Comparison of ENCODE assay signal across 18 cellular contexts in genomic region chr16:89270666-89271345, GRCh38. TPM values are rescaled to one million over a fixed set of nuclear protein-coding genes. Genes with fewer than 3 reads are reported as not detected.
DNase-seq lines count a peak whose midpoint lies in the region; ATAC-seq, FAIRE-seq and TF ChIP-seq lines count a peak whose summit lies in the region.
"Had no signal": no experiment of that assay in that cellular context is flagged by ENCODE, and none has a peak within 500 bp of the region (broad histone marks: within the 10 kb centered on the region; RNA-seq: fewer than 3 reads in every experiment).

No MANE protein-coding gene starts in this region.

- no peak overlapping the region for H2BK5ac ChIP-seq in IMR-90 (ENCODE audit: low read depth, low read length, poor library complexity, severe bottlenecking)
- no peak overlapping the region for H2BK5ac ChIP-seq in H1 (ENCODE audit: low read depth, low read length)

- H3K56ac ChIP-seq in IMR-90 (ENCODE audit: extremely low read depth, insufficient read depth, low read length) (no peak overlapping the region), H1 (replicated peaks; ENCODE audit: insufficient read length, low read depth, low read length) (no peak overlapping the region)

- TF ChIP-seq CTCF in IMR-90 (conservative IDR thresholded peaks at IDR 0.05; ENCODE audit: low read depth, low read length) (no peak), H1 (IDR thresholded peaks at IDR 0.05; ENCODE audit: control extremely low read depth in 1 of 3, insufficient read depth in 1 of 3, low read depth in 1 of 3, low read length in 3 of 3) (no peak), spleen (IDR thresholded peaks at IDR 0.05 in 8 of 11, conservative IDR thresholded peaks at IDR 0.05 in 3 of 11) (no peak)

- no peak for DNase-seq in activated T-cell treated with anti-CD3 and anti-CD28 coated beads, Interleukin-2, amount 50 U/mL, for 24 hours
- no peak for DNase-seq in activated T-cell treated with anti-CD3 and anti-CD28 coated beads, Interleukin-2, amount 50 U/mL, for 4 hours
- no peak for DNase-seq in IMR-90
- DNase-seq in H1 (ENCODE audit: low read depth in 1 of 2, low spot score in 2 of 2): no peak
- DNase-seq in spleen: peak; percentile 46
- DNase-seq in stimulated activated CD4-positive, alpha-beta T cell treated with anti-CD3 and anti-CD28 coated beads, Interleukin-4, amount 100 ng/mL, for 24 hours: no peak
- no peak for DNase-seq in GM19240 (ENCODE audit: insufficient read length, low spot score)
- DNase-seq: Caco-2; CD4-positive, alpha-beta T cell; KBM-7; NCI-H1105 treated with DMSO at 0.1 percent for 48 hours; NCI-H1694; NCI-H2081 treated with DMSO at 0.1 percent for 48 hours; NCI-H748 treated with DMSO at 0.1 percent for 48 hours had no signal

- no peak overlapping the region for H3K9ac ChIP-seq in IMR-90 (ENCODE audit: low read depth, low read length)
- H3K9ac ChIP-seq in H1 (replicated peaks in 1 of 4; ENCODE audit: extremely low read depth in 1 of 4, low read depth in 3 of 4, low read length in 3 of 4): no peak overlapping the region

- H3K27ac ChIP-seq in IMR-90 (ENCODE audit: insufficient read depth, low read length): no peak overlapping the region
- H3K27ac ChIP-seq in H1 (ENCODE audit: low read depth, low read length): no peak overlapping the region
- no peak overlapping the region for H3K27ac ChIP-seq in spleen
- H3K27ac ChIP-seq: 22Rv1 had no signal

- in situ Hi-C loops in IMR-90 (cut with MboI; ENCODE audit: low sequenced_read_pairs): no loop called here

- CTCF ChIA-PET in IMR-90 (lab: Yijun Ruan, JAX) (no interaction called here), H1 (lab: Charles Lee; ENCODE audit: partially characterized antibody) (interaction anchor here (0.6 to 3.4 kb wide), 4 partner anchors 10 to 779 kb away, joined by 3 to 15 read pairs (median 6); no protein-coding TSS in a partner anchor)

- no TSS peak for BruUV-seq in IMR-90 (replicated peaks; lab: Mats Ljungman, UMichigan)

- H3K4me2 ChIP-seq in IMR-90 (ENCODE audit: low read depth, low read length) (no peak overlapping the region), H1 (ENCODE audit: insufficient read depth in 1 of 2, low read depth in 2 of 2, low read length in 2 of 2) (no peak overlapping the region)

- TF ChIP-seq EP300 in H1 (IDR thresholded peaks at IDR 0.05; ENCODE audit: borderline replicate concordance in 1 of 2, low read depth in 2 of 2, low read length in 2 of 2): no peak

- H3K18ac ChIP-seq in IMR-90 (ENCODE audit: low read depth, low read length): no peak overlapping the region
- H3K18ac ChIP-seq in H1 (ENCODE audit: extremely low read depth, low read length): no peak overlapping the region

- no peak for ATAC-seq in activated T-cell treated with anti-CD3 and anti-CD28 coated beads, Interleukin-2, amount 50 U/mL, for 4 hours
- ATAC-seq in IMR-90 (ENCODE audit: low read depth) (no peak), GM21717 (IDR thresholded peaks at IDR 0.05; ENCODE audit: unreplicated experiment) (no peak)

- no peaks in the 10 kb centered on the region for H3K4me1 Mint-ChIP-seq in activated T-cell treated with anti-CD3 and anti-CD28 coated beads, Interleukin-2, amount 50 U/mL, for 24 hours (ENCODE audit: low read depth)
- no peaks in the 10 kb centered on the region for H3K4me1 Mint-ChIP-seq in activated T-cell treated with anti-CD3 and anti-CD28 coated beads, Interleukin-2, amount 50 U/mL, for 4 hours (ENCODE audit: low read depth)
- H3K4me1 Mint-ChIP-seq: B cell had no signal

- POLR2A ChIA-PET in IMR-90 (lab: Charles Lee; ENCODE audit: unreplicated experiment) (no interaction called here), H1 (lab: Charles Lee; ENCODE audit: partially characterized antibody) (interaction anchor here (0.7 to 1.2 kb wide), 3 partner anchors 11 to 44 kb away, joined by 3 to 4 read pairs (median 3); no protein-coding TSS in a partner anchor)

- peak overlapping the region; percentile 44 for H3K27ac Mint-ChIP-seq in activated T-cell treated with anti-CD3 and anti-CD28 coated beads, Interleukin-2, amount 50 U/mL, for 24 hours
- H3K27ac Mint-ChIP-seq: B cell; CD4-positive, alpha-beta T cell had no signal

- intact Hi-C loops in IMR-90 (cut with micrococcal nuclease) (no loop called here), spleen (cut with DNase I; ENCODE audit: low total_unique reads) (no loop called here)

- H2AK5ac ChIP-seq in IMR-90 (ENCODE audit: low read depth, low read length) (no peak overlapping the region), H1 (ENCODE audit: low read depth, low read length) (no peak overlapping the region)

- peaks cover 90% of the 10 kb centered on the region for H3K36me3 Mint-ChIP-seq in activated T-cell treated with anti-CD3 and anti-CD28 coated beads, Interleukin-2, amount 50 U/mL, for 24 hours (ENCODE audit: low read depth)
- H3K36me3 Mint-ChIP-seq in activated T-cell treated with anti-CD3 and anti-CD28 coated beads, Interleukin-2, amount 50 U/mL, for 4 hours (ENCODE audit: insufficient read depth): peaks cover 22% of the 10 kb centered on the region

- H2AFZ ChIP-seq in IMR-90 (replicated peaks; ENCODE audit: low read length, poor library complexity): no peak overlapping the region
- no peak overlapping the region for H2AFZ ChIP-seq in H1 (ENCODE audit: low read length)

- peaks cover 72% of the 10 kb centered on the region for H3K36me3 ChIP-seq in IMR-90 (ENCODE audit: control insufficient read depth, insufficient read depth, low read length)
- peaks cover 10 to 68% (median 38%) of the 10 kb centered on the region in 4 experiments for H3K36me3 ChIP-seq in H1 (ENCODE audit: control insufficient read depth in 2 of 4, insufficient read depth in 4 of 4, low read length in 3 of 4)
- H3K36me3 ChIP-seq in spleen: peaks cover 3 to 96% (median 88%) of the 10 kb centered on the region in 6 donors

- TF ChIP-seq POLR2A in IMR-90 (IDR thresholded peaks at IDR 0.05; ENCODE audit: low read depth, low read length): no peak
- no peak for TF ChIP-seq POLR2A in H1 (IDR thresholded peaks at IDR 0.05; ENCODE audit: control extremely low read depth in 1 of 2, low read depth in 2 of 2, low read length in 2 of 2)
- no peak for TF ChIP-seq POLR2A in spleen (IDR thresholded peaks at IDR 0.05)

- H2AK9ac ChIP-seq in IMR-90 (replicated peaks; ENCODE audit: low read depth, low read length, poor library complexity): peak overlapping the region; percentile 42

- H3K27me3 Mint-ChIP-seq in activated T-cell treated with anti-CD3 and anti-CD28 coated beads, Interleukin-2, amount 50 U/mL, for 24 hours: no peaks in the 10 kb centered on the region
- H3K27me3 Mint-ChIP-seq in activated T-cell treated with anti-CD3 and anti-CD28 coated beads, Interleukin-2, amount 50 U/mL, for 4 hours (ENCODE audit: low read depth): no peaks in the 10 kb centered on the region
- H3K27me3 Mint-ChIP-seq: B cell; CD4-positive, alpha-beta T cell had no signal

- H3K79me2 ChIP-seq in H1 (ENCODE audit: control insufficient read depth in 1 of 2, insufficient read depth in 2 of 2, low read length in 2 of 2): peaks cover 0 to 5% of the 10 kb centered on the region in 2 experiments; a peak in 1 of 4 replicates

- FAIRE-seq in H1 (lab: Jason Lieb, UNC): no peak
- FAIRE-seq: G401.6 had no signal

- H4K20me1 ChIP-seq in IMR-90 (ENCODE audit: insufficient read depth, low read length): peaks cover 29% of the 10 kb centered on the region
- H4K20me1 ChIP-seq in H1 (replicated peaks in 1 of 2; ENCODE audit: control insufficient read depth in 1 of 2, insufficient read depth in 2 of 2, low read length in 2 of 2): peaks cover 7 to 14% of the 10 kb centered on the region in 2 experiments

- no peaks in the 10 kb centered on the region for H3K9me3 ChIP-seq in IMR-90 (ENCODE audit: control insufficient read depth, insufficient read depth, low read length)
- no peaks in the 10 kb centered on the region for H3K9me3 ChIP-seq in H1 (ENCODE audit: insufficient read depth in 2 of 2, low read depth in 1 of 2, low read length in 1 of 2)
- H3K9me3 ChIP-seq in spleen: no peaks in the 10 kb centered on the region
- H3K9me3 ChIP-seq: Caco-2 had no signal

- H2BK20ac ChIP-seq in IMR-90 (ENCODE audit: low read depth, low read length) (no peak overlapping the region), H1 (ENCODE audit: low read length) (no peak overlapping the region)

- H4K8ac ChIP-seq in IMR-90 (ENCODE audit: low read depth in 2 of 2, low read length in 2 of 2): no peak overlapping the region
- no peak overlapping the region for H4K8ac ChIP-seq in H1 (ENCODE audit: extremely low read depth, insufficient read depth, low read length)

- 95% methylated on average over 24 of the region's 32 CpGs; no CpG with 5 or more reads in 1 of the 2 experiments for WGBS in IMR-90 (ENCODE audit: extremely low coverage in 2 of 2, insufficient read length in 1 of 2), 2 experiments
- whole genome bisulfite sequencing in H1 (ENCODE audit: extremely low coverage in 1 of 2, insufficient coverage in 1 of 2, insufficient read length in 1 of 2, insufficient replicate concordance in 2 of 2, low coverage in 1 of 2, low lambda C conversion rate in 2 of 2, missing lambda C conversion rate in 1 of 2), 2 experiments: 95% methylated on average over 27 of the region's 32 CpGs; no CpG with 5 or more reads in 1 of the 2 experiments
- 93 to 98% (median 96%) methylated on average over 31 to 32 of the region's 32 CpGs for WGBS in spleen, 5 donors

- H2BK120ac ChIP-seq in IMR-90 (ENCODE audit: low read depth, low read length) (no peak overlapping the region), H1 (replicated peaks; ENCODE audit: low read depth, low read length) (no peak overlapping the region)

- no peak overlapping the region for H2BK12ac ChIP-seq in H1 (ENCODE audit: low read depth, low read length)

- TF ChIP-seq RAD21 in IMR-90 (IDR thresholded peaks at IDR 0.05; ENCODE audit: low read length) (no peak), H1 (IDR thresholded peaks at IDR 0.05 in 1 of 2, conservative IDR thresholded peaks at IDR 0.05 in 1 of 2; ENCODE audit: low read depth in 2 of 2, low read length in 2 of 2) (no peak)

- H3K4me1 ChIP-seq in IMR-90 (ENCODE audit: control insufficient read depth, insufficient read depth, low read length): no peaks in the 10 kb centered on the region
- no peaks in the 10 kb centered on the region for H3K4me1 ChIP-seq in H1 (replicated peaks in 1 of 4; ENCODE audit: control insufficient read depth in 3 of 4, insufficient read depth in 4 of 4, low read length in 3 of 4)
- peaks cover 0 to 15% (median 2%) of the 10 kb centered on the region in 6 donors for H3K4me1 ChIP-seq in spleen
- H3K4me1 ChIP-seq: Caco-2 had no signal

- dilution Hi-C loops in IMR-90 (cut with HindIII; ENCODE audit: low sequenced_read_pairs, unreplicated experiment): no loop called here

- H2BK15ac ChIP-seq in IMR-90 (ENCODE audit: low read depth, low read length) (no peak overlapping the region), H1 (ENCODE audit: low read length) (no peak overlapping the region)

- H3K4ac ChIP-seq in IMR-90 (ENCODE audit: low read depth, low read length) (no peak overlapping the region), H1 (replicated peaks; ENCODE audit: insufficient read length, low read depth, low read length) (no peak overlapping the region)

- H3K27me3 ChIP-seq in IMR-90 (ENCODE audit: control insufficient read depth, insufficient read depth, low read length) (no peaks in the 10 kb centered on the region), H1 (replicated peaks in 1 of 4; ENCODE audit: control insufficient read depth in 3 of 4, extremely low read depth in 1 of 4, insufficient read depth in 3 of 4, low read length in 3 of 4) (no peaks in the 10 kb centered on the region), spleen (replicated peaks in 1 of 7) (no peaks in the 10 kb centered on the region)

- peaks cover 12 to 62% of the 10 kb centered on the region in 2 experiments for H3K79me1 ChIP-seq in IMR-90 (ENCODE audit: low read depth in 1 of 2, low read length in 2 of 2)
- no peaks in the 10 kb centered on the region; the same call in none of the 2 replicates for H3K79me1 ChIP-seq in H1 (ENCODE audit: low read depth, low read length)

- H4K91ac ChIP-seq in IMR-90 (ENCODE audit: insufficient read depth, low read depth, low read length) (no peak overlapping the region), H1 (replicated peaks; ENCODE audit: insufficient read length, low read length) (no peak overlapping the region)

- H3K23ac ChIP-seq in IMR-90 (ENCODE audit: low read depth, low read length): no peak overlapping the region
- H3K23ac ChIP-seq in H1 (ENCODE audit: insufficient read length): no peak overlapping the region

- no peaks in the 10 kb centered on the region for H3K23me2 ChIP-seq in H1 (ENCODE audit: low read depth, low read length)

- H4K5ac ChIP-seq in IMR-90 (ENCODE audit: low read depth, low read length) (no peak overlapping the region), H1 (ENCODE audit: insufficient read length, low read depth, low read length) (no peak overlapping the region)

- no peak overlapping the region for H3K4me3 ChIP-seq in IMR-90 (ENCODE audit: insufficient read depth, low read depth, low read length)
- no peak overlapping the region for H3K4me3 ChIP-seq in H1 (ENCODE audit: extremely low read depth in 1 of 4, insufficient read depth in 2 of 4, low read depth in 3 of 4, low read length in 4 of 4)
- H3K4me3 ChIP-seq in spleen: no peak overlapping the region

- H3K14ac ChIP-seq in IMR-90 (replicated peaks; ENCODE audit: low read depth, low read length) (no peak overlapping the region), H1 (ENCODE audit: insufficient read length) (no peak overlapping the region)

- H3K9me3 Mint-ChIP-seq in activated T-cell treated with anti-CD3 and anti-CD28 coated beads, Interleukin-2, amount 50 U/mL, for 24 hours: no peaks in the 10 kb centered on the region
- H3K9me3 Mint-ChIP-seq in activated T-cell treated with anti-CD3 and anti-CD28 coated beads, Interleukin-2, amount 50 U/mL, for 4 hours: no peaks in the 10 kb centered on the region
- H3K9me3 Mint-ChIP-seq: CD4-positive, alpha-beta T cell had no signal

- H3K4me3 Mint-ChIP-seq in activated T-cell treated with anti-CD3 and anti-CD28 coated beads, Interleukin-2, amount 50 U/mL, for 24 hours: no peak overlapping the region
- no peak overlapping the region for H3K4me3 Mint-ChIP-seq in activated T-cell treated with anti-CD3 and anti-CD28 coated beads, Interleukin-2, amount 50 U/mL, for 4 hours
- H3K4me3 Mint-ChIP-seq: B cell; CD4-positive, alpha-beta T cell had no signal

- H3K9me1 ChIP-seq in IMR-90 (ENCODE audit: insufficient read depth, low read length): no peaks in the 10 kb centered on the region; the same call in 1 of the 2 replicates

RNA-seq across cellular contexts. Expression of gene ZNF778, which starts 53.3 kb away (rescaled TPM):
- total RNA-seq in activated T-cell treated with anti-CD3 and anti-CD28 coated beads, Interleukin-2, amount 50 U/mL, for 4 hours: 10 to 100 TPM; 10.2 to 14.0 (median 10.8) TPM
- total RNA-seq in IMR-90 (2012; rRNA removed) (8.3 and 9.9 TPM in 2 replicates), spleen (10 to 100 TPM in 6 of 7 donors, 1 to 10 TPM in 1; 9.4 to 34.4 (median 12.9) TPM)
- polyA plus RNA-seq in IMR-90 (2012; rRNA removed) (4.1 and 5.6 TPM in 2 replicates), H1 (2011; rRNA removed) (8.6 and 9.5 TPM in 2 replicates), spleen (1 to 10 TPM; 1.6 to 3.1 (median 1.8) TPM)
- 1.6 and 2.1 TPM in 2 replicates for polyA plus RNA-seq in IMR-90 (2012; cell fraction: cytosol; rRNA removed)
- 10.5 and 11.8 TPM in 2 replicates for polyA plus RNA-seq in IMR-90 (2012; cell fraction: nucleus; rRNA removed; ENCODE audit: low replicate concordance)
- 19.8 and 21.9 TPM in 2 replicates for total RNA-seq in H1 (2021; fragmentation: NEBNext Ultra II Directional; extraction: Animal tissue kit (Norgen Biotek cat#: 25700))
- polyA plus RNA-seq in H1 (2011; cell fraction: cytosol; rRNA removed): 8.3 TPM
- 11.0 TPM for polyA plus RNA-seq in H1 (2011; cell fraction: nucleus; rRNA removed)
- 8.9 to 11.6 TPM (median 10.6 TPM) in 4 replicates for polyA plus RNA-seq in H1 (2012, experiment 1 of 2)
- polyA plus RNA-seq in H1 (2012, experiment 2 of 2): 0.62 TPM
- 11.3 TPM for polyA plus RNA-seq in H1 (2013, experiment 1 of 2)
- polyA plus RNA-seq in H1 (2013, experiment 2 of 2): 10.3 TPM
- 30.1 and 31.7 TPM in 2 replicates for polyA minus RNA-seq in H1 (2011; rRNA and poly(A)+ RNA removed)
- 26.0 TPM for polyA minus RNA-seq in H1 (2011; cell fraction: cytosol; rRNA and poly(A)+ RNA removed)
- 19.5 TPM for polyA minus RNA-seq in H1 (2011; cell fraction: nucleus; rRNA and poly(A)+ RNA removed)
